Comparison of ENCODE assay signal across 29 cellular contexts in genomic region chr3:362939-363338, GRCh38.
"Had no signal": no experiment of that assay in that cellular context is flagged by ENCODE, and none has a peak within 500 bp of the region (broad histone marks: within the 10 kb centered on the region; RNA-seq: fewer than 3 reads in every experiment).

No MANE protein-coding gene starts in this region.

- H3K4me3 Mint-ChIP-seq: activated CD4-positive, alpha-beta T cell treated with anti-CD3 and anti-CD28 coated beads, Interleukin-2, amount 10 ng/mL, durations not matched to agents 7 days and 5 days; activated CD8-positive, alpha-beta T cell treated with anti-CD3 and anti-CD28 coated beads for 36 hours; activated naive CD4-positive, alpha-beta T cell treated with anti-CD3 and anti-CD28 coated beads, Interleukin-2, amount 10 ng/mL, durations not matched to agents 7 days and 5 days; activated naive CD8-positive, alpha-beta T cell treated with anti-CD3 and anti-CD28 coated beads, Interleukin-2, amount 10 ng/mL, durations not matched to agents 7 days and 5 days; activated T-cell treated with anti-CD3 and anti-CD28 coated beads, Interleukin-2, amount 50 U/mL, for 4 hours; activated T-helper 17 cell treated with anti-CD3 and anti-CD28 coated beads, Interleukin-2, amount 50 U/mL, for 72 hours; brain; dendritic cell treated with granulocyte-macrophage colony-stimulating factor and Interleukin-4, amounts not matched to agents 40 ng/mL and 50 ng/mL, for 4 days; endodermal cell had no signal

- H3K4me1 ChIP-seq: ascending aorta, breast epithelium had no signal

- H3K36me3 Mint-ChIP-seq: activated naive CD4-positive, alpha-beta T cell treated with anti-CD3 and anti-CD28 coated beads, Interleukin-2, amount 10 ng/mL, durations not matched to agents 7 days and 5 days; activated naive CD4-positive, alpha-beta T cell treated with anti-CD3 and anti-CD28 coated beads, Interleukin-2, amount 50 U/mL, for 72 hours; activated naive CD8-positive, alpha-beta T cell treated with anti-CD3 and anti-CD28 coated beads, Interleukin-2, amount 10 ng/mL, durations not matched to agents 7 days and 5 days had no signal

- H3K27me3 ChIP-seq: ascending aorta, breast epithelium, cardiac muscle cell, dorsolateral prefrontal cortex had no signal

- H3K9me3 ChIP-seq: ascending aorta had no signal

- H3K27ac ChIP-seq: ascending aorta, breast epithelium, cardiac muscle cell, coronary artery, dorsolateral prefrontal cortex had no signal

- H3K4me3 ChIP-seq: ascending aorta, breast epithelium, cardiac muscle cell, coronary artery, dorsolateral prefrontal cortex had no signal

- H3K36me3 ChIP-seq: ascending aorta, breast epithelium, cardiac muscle cell had no signal

- DNase-seq: activated CD4-positive, alpha-beta T cell treated with anti-CD3 and anti-CD28 coated beads for 4 hours; activated CD4-positive, alpha-beta T cell treated with anti-CD3 and anti-CD28 coated beads, Interleukin-2, amount 10 ng/mL, durations not matched to agents 7 days and 5 days; activated CD4-positive, alpha-beta T cell treated with anti-CD3 and anti-CD28 coated beads, Interleukin-2, amount 50 U/mL, for 48 hours; activated CD4-positive, CD25-positive, alpha-beta regulatory T cell; activated CD4-positive, CD25-positive, alpha-beta regulatory T cell treated with anti-CD3 and anti-CD28 coated beads, Interleukin-2, amount 50 U/mL, for 72 hours; activated CD8-positive, alpha-beta memory T cell treated with anti-CD3 and anti-CD28 coated beads for 24 hours; activated CD8-positive, alpha-beta T cell treated with anti-CD3 and anti-CD28 coated beads for 36 hours; activated effector memory CD4-positive, alpha-beta T cell treated with anti-CD3 and anti-CD28 coated beads, Interleukin-2, amount 50 U/mL, for 16 hours; activated naive CD4-positive, alpha-beta T cell; activated naive CD4-positive, alpha-beta T cell treated with anti-CD3 and anti-CD28 coated beads, Interleukin-2, amount 10 ng/mL, durations not matched to agents 7 days and 5 days; activated naive CD8-positive, alpha-beta T cell treated with anti-CD3 and anti-CD28 coated beads, Interleukin-2, amount 10 ng/mL, durations not matched to agents 7 days and 5 days; activated T-cell treated with anti-CD3 and anti-CD28 coated beads, Interleukin-2, amount 50 U/mL, for 4 hours; central memory CD4-positive, alpha-beta T cell; dorsolateral prefrontal cortex; effector memory CD4-positive, alpha-beta T cell; endodermal cell; foreskin fibroblast; head of caudate nucleus; T-helper 2 cell had no signal

- H3K27ac Mint-ChIP-seq: activated CD4-positive, alpha-beta T cell treated with anti-CD3 and anti-CD28 coated beads, Interleukin-2, amount 10 ng/mL, durations not matched to agents 7 days and 5 days; activated CD8-positive, alpha-beta T cell treated with anti-CD3 and anti-CD28 coated beads for 36 hours; activated naive CD4-positive, alpha-beta T cell treated with anti-CD3 and anti-CD28 coated beads, Interleukin-2, amount 10 ng/mL, durations not matched to agents 7 days and 5 days; activated naive CD4-positive, alpha-beta T cell treated with anti-CD3 and anti-CD28 coated beads, Interleukin-2, amount 50 U/mL, for 72 hours; activated naive CD8-positive, alpha-beta T cell treated with anti-CD3 and anti-CD28 coated beads, Interleukin-2, amount 10 ng/mL, durations not matched to agents 7 days and 5 days; activated T-helper 17 cell treated with anti-CD3 and anti-CD28 coated beads, Interleukin-2, amount 50 U/mL, for 72 hours; brain; dendritic cell treated with granulocyte-macrophage colony-stimulating factor and Interleukin-4, amounts not matched to agents 40 ng/mL and 50 ng/mL, for 4 days; endodermal cell had no signal

- FAIRE-seq: frontal cortex had no signal

- H3K27me3 Mint-ChIP-seq: activated CD4-positive, alpha-beta T cell treated with anti-CD3 and anti-CD28 coated beads, Interleukin-2, amount 10 ng/mL, durations not matched to agents 7 days and 5 days; activated CD8-positive, alpha-beta T cell treated with anti-CD3 and anti-CD28 coated beads for 36 hours; activated naive CD4-positive, alpha-beta T cell treated with anti-CD3 and anti-CD28 coated beads, Interleukin-2, amount 10 ng/mL, durations not matched to agents 7 days and 5 days; activated naive CD8-positive, alpha-beta T cell treated with anti-CD3 and anti-CD28 coated beads, Interleukin-2, amount 10 ng/mL, durations not matched to agents 7 days and 5 days; activated T-helper 17 cell treated with anti-CD3 and anti-CD28 coated beads, Interleukin-2, amount 50 U/mL, for 72 hours; brain; dendritic cell treated with granulocyte-macrophage colony-stimulating factor and Interleukin-4, amounts not matched to agents 40 ng/mL and 50 ng/mL, for 4 days had no signal

- H3K4me1 Mint-ChIP-seq: activated CD4-positive, alpha-beta T cell treated with anti-CD3 and anti-CD28 coated beads, Interleukin-2, amount 10 ng/mL, durations not matched to agents 7 days and 5 days; activated naive CD4-positive, alpha-beta T cell treated with anti-CD3 and anti-CD28 coated beads, Interleukin-2, amount 10 ng/mL, durations not matched to agents 7 days and 5 days; activated naive CD8-positive, alpha-beta T cell treated with anti-CD3 and anti-CD28 coated beads, Interleukin-2, amount 10 ng/mL, durations not matched to agents 7 days and 5 days; activated T-helper 17 cell treated with anti-CD3 and anti-CD28 coated beads, Interleukin-2, amount 50 U/mL, for 72 hours; brain; endodermal cell had no signal

- H3K9me3 Mint-ChIP-seq: dendritic cell treated with granulocyte-macrophage colony-stimulating factor and Interleukin-4, amounts not matched to agents 40 ng/mL and 50 ng/mL, for 4 days had no signal

- ATAC-seq: activated CD8-positive, alpha-beta T cell treated with anti-CD3 and anti-CD28 coated beads for 36 hours; activated naive CD4-positive, alpha-beta T cell treated with anti-CD3 and anti-CD28 coated beads, Interleukin-2, amount 50 U/mL, for 72 hours; activated T-cell treated with anti-CD3 and anti-CD28 coated beads, Interleukin-2, amount 50 U/mL, for 4 hours; activated T-helper 17 cell treated with anti-CD3 and anti-CD28 coated beads, Interleukin-2, amount 50 U/mL, for 72 hours; esophagus mucosa had no signal
